In the genomic region with DNA sequence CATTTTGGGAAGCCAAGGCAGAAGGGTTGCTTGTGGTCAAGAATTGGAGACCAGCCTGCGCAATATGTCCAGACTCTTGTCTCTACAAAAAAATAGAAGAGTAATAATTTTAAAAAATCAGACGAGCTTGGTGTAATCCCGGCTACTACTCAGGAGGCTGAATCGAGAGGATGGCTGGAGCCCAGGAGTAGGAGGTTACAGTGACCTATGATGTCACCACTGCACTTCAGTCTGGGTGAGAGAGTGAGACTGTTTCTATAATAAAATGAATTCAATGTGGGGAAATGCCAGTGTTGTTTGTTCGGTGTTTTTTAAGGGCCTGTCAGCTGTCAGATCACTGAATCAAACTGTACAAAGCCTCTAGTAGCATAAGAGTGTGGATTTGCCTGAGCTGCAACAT, we compare ENCODE assay signal across 8 cellular contexts. TPM values are rescaled to one million over a fixed set of nuclear protein-coding genes. Genes with fewer than 3 reads are reported as not detected.
DNase-seq lines count a peak whose midpoint lies in the region; ATAC-seq and TF ChIP-seq lines count a peak whose summit lies in the region.

No MANE protein-coding gene starts in this region.

- ATAC-seq in IMR-90 (ENCODE audit: low read depth): no peak

- H4K91ac ChIP-seq in IMR-90 (ENCODE audit: insufficient read depth, low read depth, low read length): peak overlapping the region; percentile 29; the same call in 1 of the 2 replicates

- H2AFZ ChIP-seq in IMR-90 (replicated peaks; ENCODE audit: low read length, poor library complexity): peak overlapping the region; percentile 75

- TF ChIP-seq POLR2A in IMR-90 (IDR thresholded peaks at IDR 0.05; ENCODE audit: low read depth, low read length): no peak

- no peaks in the 10 kb centered on the region for H3K9me3 ChIP-seq in IMR-90 (ENCODE audit: control insufficient read depth, insufficient read depth, low read length)
- no peaks in the 10 kb centered on the region for H3K9me3 ChIP-seq in ascending aorta

- peak overlapping the region; percentile 70 for H3K4me2 ChIP-seq in IMR-90 (ENCODE audit: low read depth, low read length)

- H3K4me1 ChIP-seq in IMR-90 (ENCODE audit: control insufficient read depth, insufficient read depth, low read length) (peaks cover 3% of the 10 kb centered on the region), ascending aorta (peaks cover 0 to under 1% of the 10 kb centered on the region in 2 donors)

- H3K4me3 ChIP-seq in IMR-90 (ENCODE audit: insufficient read depth, low read depth, low read length) (no peak overlapping the region), ascending aorta (peak overlapping the region in 1 of 2 donors; percentile 100)

- BruUV-seq in IMR-90 (replicated peaks; lab: Mats Ljungman, UMichigan): no TSS peak

- peaks cover under 1 to 21% of the 10 kb centered on the region in 2 experiments; a peak in 2 of 4 replicates for H3K79me1 ChIP-seq in IMR-90 (ENCODE audit: low read depth in 1 of 2, low read length in 2 of 2)

- no peak overlapping the region; the same call in 1 of the 2 replicates for H2AK5ac ChIP-seq in IMR-90 (ENCODE audit: low read depth, low read length)

- peak overlapping the region; percentile 68 for H2BK5ac ChIP-seq in IMR-90 (ENCODE audit: low read depth, low read length, poor library complexity, severe bottlenecking)

- H3K36me3 ChIP-seq in IMR-90 (ENCODE audit: control insufficient read depth, insufficient read depth, low read length) (no peaks in the 10 kb centered on the region), ascending aorta (no peaks in the 10 kb centered on the region)

- CTCF ChIA-PET in IMR-90 (lab: Yijun Ruan, JAX): interaction anchor here (1.3 kb wide), 1 partner anchor 48 kb away, joined by 4 read pairs; no protein-coding TSS in a partner anchor

- peaks cover 23% of the 10 kb centered on the region for H4K20me1 ChIP-seq in IMR-90 (ENCODE audit: insufficient read depth, low read length)

- H3K4ac ChIP-seq in IMR-90 (ENCODE audit: low read depth, low read length): peak overlapping the region; percentile 54

- peak overlapping the region; percentile 49 for H4K5ac ChIP-seq in IMR-90 (ENCODE audit: low read depth, low read length)

- peaks cover 6% of the 10 kb centered on the region for H3K9me1 ChIP-seq in IMR-90 (ENCODE audit: insufficient read depth, low read length)

- 82% methylated on average over 2 of the region's 5 CpGs; no CpG with 5 or more reads in 1 of the 2 experiments for WGBS in IMR-90 (ENCODE audit: extremely low coverage in 2 of 2, insufficient read length in 1 of 2), 2 experiments

- POLR2A ChIA-PET in IMR-90 (lab: Charles Lee; ENCODE audit: unreplicated experiment): no interaction called here

- no peak overlapping the region for H2BK20ac ChIP-seq in IMR-90 (ENCODE audit: low read depth, low read length)

- no peak overlapping the region; the same call in 2 of the 3 replicates for H2BK15ac ChIP-seq in IMR-90 (ENCODE audit: low read depth, low read length)

- H4K8ac ChIP-seq in IMR-90 (ENCODE audit: low read depth in 2 of 2, low read length in 2 of 2): peak overlapping the region; percentile 10 to 62; a peak in 3 of 4 replicates

- H3K27me3 ChIP-seq in IMR-90 (ENCODE audit: control insufficient read depth, insufficient read depth, low read length) (no peaks in the 10 kb centered on the region), ascending aorta (no peaks in the 10 kb centered on the region)

- H3K9ac ChIP-seq in IMR-90 (ENCODE audit: low read depth, low read length): peak overlapping the region; percentile 91; the same call in 1 of the 2 replicates

- no peak for TF ChIP-seq RAD21 in IMR-90 (IDR thresholded peaks at IDR 0.05; ENCODE audit: low read length)

- intact Hi-C loops in IMR-90 (cut with micrococcal nuclease) (no loop called here), ascending aorta (cut with DNase I) (loop anchor here (5.0 to 10.0 kb wide), 4 partner anchors 143 to 1483 kb away; a partner anchor contains a TSS)

- DNase-seq in ACHN (peak; percentile 24), IMR-90 (no peak), ascending aorta (ENCODE audit: low spot score in 2 of 2) (peak in 1 of 2 donors; percentile 70), medulla oblongata (ENCODE audit: extremely low spot score) (peak; percentile 62), LoVo (ENCODE audit: low spot score) (no peak), hepatic stellate cell (ENCODE audit: low spot score) (no peak), foreskin melanocyte (no peak)
- DNase-seq in central memory CD4-positive, alpha-beta T cell: no peak

- peak overlapping the region; percentile 79; the same call in 1 of the 2 replicates for H3K14ac ChIP-seq in IMR-90 (replicated peaks; ENCODE audit: low read depth, low read length)

- peak overlapping the region; percentile 10; the same call in 1 of the 2 replicates for H3K18ac ChIP-seq in IMR-90 (ENCODE audit: low read depth, low read length)

- H2AK9ac ChIP-seq in IMR-90 (replicated peaks; ENCODE audit: low read depth, low read length, poor library complexity): no peak overlapping the region

- in situ Hi-C loops in ACHN (cut with HindIII; ENCODE audit: low pct_ligation_motif_present, low pct_unique_long_range_greater_than_20kb, low sequenced_read_pairs) (no loop called here), IMR-90 (cut with MboI; ENCODE audit: low sequenced_read_pairs) (no loop called here)

- H3K27ac ChIP-seq in IMR-90 (ENCODE audit: insufficient read depth, low read length) (peak overlapping the region; percentile 39; the same call in 1 of the 2 replicates), ascending aorta (peak overlapping the region; percentile 95 to 100)

- peak overlapping the region; percentile 59 for H2BK120ac ChIP-seq in IMR-90 (ENCODE audit: low read depth, low read length)

- TF ChIP-seq CTCF in IMR-90 (conservative IDR thresholded peaks at IDR 0.05; ENCODE audit: low read depth, low read length): no peak
- no peak for TF ChIP-seq CTCF in ascending aorta (IDR thresholded peaks at IDR 0.05)

- H3K56ac ChIP-seq in IMR-90 (ENCODE audit: extremely low read depth, insufficient read depth, low read length): no peak overlapping the region

- dilution Hi-C loops in IMR-90 (cut with HindIII; ENCODE audit: low sequenced_read_pairs, unreplicated experiment): no loop called here

- peak overlapping the region; percentile 88; the same call in 1 of the 2 replicates for H3K23ac ChIP-seq in IMR-90 (ENCODE audit: low read depth, low read length)

TF ChIP-seq in IMR-90, 13 proteins besides CTCF, POLR2A, EP300 and RAD21:
- TF ChIP-seq, protein P1, sequence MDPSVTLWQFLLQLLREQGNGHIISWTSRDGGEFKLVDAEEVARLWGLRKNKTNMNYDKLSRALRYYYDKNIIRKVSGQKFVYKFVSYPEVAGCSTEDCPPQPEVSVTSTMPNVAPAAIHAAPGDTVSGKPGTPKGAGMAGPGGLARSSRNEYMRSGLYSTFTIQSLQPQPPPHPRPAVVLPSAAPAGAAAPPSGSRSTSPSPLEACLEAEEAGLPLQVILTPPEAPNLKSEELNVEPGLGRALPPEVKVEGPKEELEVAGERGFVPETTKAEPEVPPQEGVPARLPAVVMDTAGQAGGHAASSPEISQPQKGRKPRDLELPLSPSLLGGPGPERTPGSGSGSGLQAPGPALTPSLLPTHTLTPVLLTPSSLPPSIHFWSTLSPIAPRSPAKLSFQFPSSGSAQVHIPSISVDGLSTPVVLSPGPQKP (IDR thresholded peaks at IDR 0.05; ENCODE audit: borderline replicate concordance, low read depth, low read length): no peak
- TF ChIP-seq MAFK (IDR thresholded peaks at IDR 0.05; ENCODE audit: low read depth, low read length) (no peak), MXI1 (IDR thresholded peaks at IDR 0.05; ENCODE audit: borderline replicate concordance, low read depth, low read length) (no peak), BHLHE40 (IDR thresholded peaks at IDR 0.05; ENCODE audit: low read depth, low read length) (no peak), FOS (IDR thresholded peaks at IDR 0.05; ENCODE audit: low read depth, low read length) (no peak), RFX5 (IDR thresholded peaks at IDR 0.05; ENCODE audit: low read depth, low read length) (no peak), CHD1 (IDR thresholded peaks at IDR 0.05; ENCODE audit: low read depth, low read length) (no peak)

RNA-seq across cellular contexts. Expression of a gene that starts 1.2 kb away (rescaled TPM):
- total RNA-seq in IMR-90 (2012; rRNA removed): 43.6 and 51.1 TPM in 2 replicates
- 12.7 and 15.3 TPM in 2 replicates for polyA plus RNA-seq in IMR-90 (2012; rRNA removed)
- polyA plus RNA-seq in IMR-90 (2012; cell fraction: cytosol; rRNA removed): 13.3 and 19.0 TPM in 2 replicates
- polyA plus RNA-seq in IMR-90 (2012; cell fraction: nucleus; rRNA removed; ENCODE audit: low replicate concordance): 5.5 and 12.4 TPM in 2 replicates
- 102 TPM for total RNA-seq in ascending aorta

RNA-seq across cellular contexts. Expression of a gene that starts 36.3 kb away (rescaled TPM):
- total RNA-seq in IMR-90 (2012; rRNA removed) (15.1 and 22.8 TPM in 2 replicates), ascending aorta (2.0 TPM)
- 9.7 and 11.3 TPM in 2 replicates for polyA plus RNA-seq in IMR-90 (2012; rRNA removed)
- polyA plus RNA-seq in IMR-90 (2012; cell fraction: cytosol; rRNA removed): 3.9 and 5.7 TPM in 2 replicates
- polyA plus RNA-seq in IMR-90 (2012; cell fraction: nucleus; rRNA removed; ENCODE audit: low replicate concordance): 8.2 and 17.8 TPM in 2 replicates

Comparison
In these comparisons a context has a peak if more than half of its experiments do, and no peak if none do; other contexts are left out.
1. DNase-seq: peak in ACHN (single experiment) and medulla oblongata (single experiment); none in IMR-90 (single experiment), central memory CD4-positive, alpha-beta T cell (single experiment), LoVo (single experiment), hepatic stellate cell (single experiment) and foreskin melanocyte (single experiment).